ENCODE assay signal across 8 cellular contexts in the genomic region with DNA sequence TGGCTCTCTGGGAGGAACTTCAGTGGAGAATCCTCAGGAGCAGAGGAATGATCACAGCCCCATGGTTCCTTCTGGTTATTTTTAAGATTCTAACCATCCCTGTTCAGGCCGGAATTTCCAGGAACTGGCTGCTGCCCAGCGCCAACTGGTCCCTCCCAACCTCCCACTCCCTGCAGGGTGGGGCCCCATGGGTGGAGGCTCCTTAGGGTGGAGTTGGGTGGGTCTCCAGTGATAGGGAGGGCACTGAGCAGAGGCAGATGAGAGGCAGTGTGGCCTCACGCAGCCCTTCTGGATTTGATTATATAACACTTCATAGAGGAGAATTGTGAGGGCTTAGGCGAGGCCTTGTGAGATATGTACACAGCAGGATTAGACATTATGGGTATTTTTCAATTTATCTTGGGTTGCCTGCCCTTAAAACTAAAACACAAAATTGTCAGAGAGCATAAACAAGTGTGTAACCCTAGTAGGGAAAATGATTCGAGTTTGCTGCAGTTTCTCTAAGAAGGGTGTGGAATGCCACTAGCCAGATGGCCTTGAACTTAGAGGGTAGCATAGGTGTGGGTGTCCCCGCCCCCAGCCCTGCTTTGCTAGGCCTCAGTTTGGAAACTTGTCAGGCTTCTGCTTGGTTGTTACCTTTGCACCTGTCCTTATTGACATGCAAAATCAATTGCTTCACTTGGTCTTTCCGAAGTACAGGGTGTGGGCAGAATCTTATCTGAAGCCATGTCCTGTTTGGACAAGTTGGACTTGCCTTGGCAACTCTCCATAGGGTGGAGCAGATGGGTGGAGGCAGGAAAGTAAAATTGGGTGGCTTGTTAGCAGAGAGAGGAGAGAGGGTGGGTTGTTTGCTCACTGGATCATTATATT. TPM values are rescaled to one million over a fixed set of nuclear protein-coding genes. Genes with fewer than 3 reads are reported as not detected.
DNase-seq lines count a peak whose midpoint lies in the region; ATAC-seq, FAIRE-seq and TF ChIP-seq lines count a peak whose summit lies in the region.

No MANE protein-coding gene starts in this region.

- peaks cover 100% of the 10 kb centered on the region for H3K79me2 ChIP-seq in astrocyte (ENCODE audit: insufficient read depth, low read length)

- TF ChIP-seq CTCF in astrocyte (IDR thresholded peaks at IDR 0.05; ENCODE audit: insufficient read depth, low read depth, low read length), result no peak

- peaks cover 77% of the 10 kb centered on the region for H4K20me1 ChIP-seq in astrocyte (ENCODE audit: insufficient read depth, low read length)

- no peak for ATAC-seq in GM18870 (IDR thresholded peaks at IDR 0.05; ENCODE audit: unreplicated experiment)

- H3K4me1 ChIP-seq in astrocyte (ENCODE audit: insufficient read depth, low read length), result peaks cover 85% of the 10 kb centered on the region

- H3K27me3 Mint-ChIP-seq in astrocyte (ENCODE audit: low read depth, unreplicated experiment), result no peaks in the 10 kb centered on the region

- no peak overlapping the region for H3K4me3 ChIP-seq in astrocyte (ENCODE audit: insufficient read depth, low read depth, low read length)

- no peak for TF ChIP-seq EP300 in Ishikawa (IDR thresholded peaks at IDR 0.05; ENCODE audit: borderline replicate concordance)

- H3K9me3 ChIP-seq in astrocyte (ENCODE audit: insufficient read depth, low read depth, low read length), result no peaks in the 10 kb centered on the region

- H3K9me3 Mint-ChIP-seq in astrocyte (ENCODE audit: unreplicated experiment), result no peaks in the 10 kb centered on the region

- no peak for TF ChIP-seq RAD21 in Ishikawa (IDR thresholded peaks at IDR 0.05; ENCODE audit: low read depth)

- peak overlapping the region; percentile 37 for H3K4me3 Mint-ChIP-seq in astrocyte (ENCODE audit: unreplicated experiment)

- H3K4me2 ChIP-seq in astrocyte (ENCODE audit: low read length), result peak overlapping the region; percentile 54

- H3K27me3 ChIP-seq in astrocyte (ENCODE audit: insufficient read depth, low read length), result no peaks in the 10 kb centered on the region

- no peak overlapping the region for H2AFZ ChIP-seq in astrocyte (ENCODE audit: low read depth, low read length)

- peak overlapping the region; percentile 40 for H3K9ac ChIP-seq in astrocyte (ENCODE audit: low read length)

- peak; percentile 76 for DNase-seq in AG20443 (ENCODE audit: low spot score)
- no peak for DNase-seq in astrocyte (ENCODE audit: low read depth)
- DNase-seq in left kidney (ENCODE audit: low read depth, low spot score), result peak; percentile 28
- no peak for DNase-seq in stimulated activated CD4-positive, alpha-beta T cell treated with anti-CD3 and anti-CD28 coated beads, Interleukin-4, amount 100 ng/mL, for 1 hour
- no peak for DNase-seq in EL

- peaks cover 2% of the 10 kb centered on the region for H3K36me3 ChIP-seq in astrocyte (ENCODE audit: insufficient read depth, low read length)

- H3K27ac ChIP-seq in astrocyte (ENCODE audit: low read depth, low read length) (peak overlapping the region; percentile 3), temporal lobe (ENCODE audit: low read depth, low read length) (peak overlapping the region; percentile 79)

- peaks cover 82% of the 10 kb centered on the region for H3K4me1 Mint-ChIP-seq in astrocyte (ENCODE audit: low read depth, unreplicated experiment)

- FAIRE-seq in astrocyte (lab: Jason Lieb, UNC), result no peak

- no peak overlapping the region for H3K27ac Mint-ChIP-seq in astrocyte (ENCODE audit: unreplicated experiment)

- H3K36me3 Mint-ChIP-seq in astrocyte (ENCODE audit: low read depth, unreplicated experiment), result no peaks in the 10 kb centered on the region

TF ChIP-seq in Ishikawa, 13 proteins besides CTCF, POLR2A, EP300 and RAD21:
- TF ChIP-seq ZBTB7A (IDR thresholded peaks at IDR 0.05; ENCODE audit: low read depth) (peak; percentile 46; the same call in 1 of the 2 replicates), FOXM1 (IDR thresholded peaks at IDR 0.05; ENCODE audit: borderline replicate concordance, low read depth) (peak; percentile 25; the same call in 1 of the 2 replicates), USF1 (IDR thresholded peaks at IDR 0.05) (no peak), TEAD4 (IDR thresholded peaks at IDR 0.05) (no peak), MAX (IDR thresholded peaks at IDR 0.05) (peak; percentile 35; the same call in 1 of the 2 replicates), NFIC (IDR thresholded peaks at IDR 0.05) (peak; percentile 39; the same call in 1 of the 2 replicates)
- TF ChIP-seq, protein P1, sequence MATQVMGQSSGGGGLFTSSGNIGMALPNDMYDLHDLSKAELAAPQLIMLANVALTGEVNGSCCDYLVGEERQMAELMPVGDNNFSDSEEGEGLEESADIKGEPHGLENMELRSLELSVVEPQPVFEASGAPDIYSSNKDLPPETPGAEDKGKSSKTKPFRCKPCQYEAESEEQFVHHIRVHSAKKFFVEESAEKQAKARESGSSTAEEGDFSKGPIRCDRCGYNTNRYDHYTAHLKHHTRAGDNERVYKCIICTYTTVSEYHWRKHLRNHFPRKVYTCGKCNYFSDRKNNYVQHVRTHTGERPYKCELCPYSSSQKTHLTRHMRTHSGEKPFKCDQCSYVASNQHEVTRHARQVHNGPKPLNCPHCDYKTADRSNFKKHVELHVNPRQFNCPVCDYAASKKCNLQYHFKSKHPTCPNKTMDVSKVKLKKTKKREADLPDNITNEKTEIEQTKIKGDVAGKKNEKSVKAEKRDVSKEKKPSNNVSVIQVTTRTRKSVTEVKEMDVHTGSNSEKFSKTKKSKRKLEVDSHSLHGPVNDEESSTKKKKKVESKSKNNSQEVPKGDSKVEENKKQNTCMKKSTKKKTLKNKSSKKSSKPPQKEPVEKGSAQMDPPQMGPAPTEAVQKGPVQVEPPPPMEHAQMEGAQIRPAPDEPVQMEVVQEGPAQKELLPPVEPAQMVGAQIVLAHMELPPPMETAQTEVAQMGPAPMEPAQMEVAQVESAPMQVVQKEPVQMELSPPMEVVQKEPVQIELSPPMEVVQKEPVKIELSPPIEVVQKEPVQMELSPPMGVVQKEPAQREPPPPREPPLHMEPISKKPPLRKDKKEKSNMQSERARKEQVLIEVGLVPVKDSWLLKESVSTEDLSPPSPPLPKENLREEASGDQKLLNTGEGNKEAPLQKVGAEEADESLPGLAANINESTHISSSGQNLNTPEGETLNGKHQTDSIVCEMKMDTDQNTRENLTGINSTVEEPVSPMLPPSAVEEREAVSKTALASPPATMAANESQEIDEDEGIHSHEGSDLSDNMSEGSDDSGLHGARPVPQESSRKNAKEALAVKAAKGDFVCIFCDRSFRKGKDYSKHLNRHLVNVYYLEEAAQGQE (IDR thresholded peaks at IDR 0.05; ENCODE audit: low read depth), result no peak

RNA-seq across cellular contexts. Expression of gene KLF3, which starts 9.3 kb away (rescaled TPM):
- total RNA-seq in astrocyte (35.9 and 40.8 TPM in 2 replicates), temporal lobe (25.3 TPM)

Comparison
In these comparisons a context has a peak if more than half of its experiments do, and no peak if none do; other contexts are left out.
1. DNase-seq: peak in AG20443 (single experiment) and left kidney (single experiment); none in astrocyte (single experiment), stimulated activated CD4-positive, alpha-beta T cell treated with anti-CD3 and anti-CD28 coated beads, Interleukin-4, amount 100 ng/mL, for 1 hour (single experiment) and EL (single experiment).